14 cellular contexts compared by ENCODE assay signal in genomic region chr11:125513705-125514265, GRCh38. TPM values are rescaled to one million over a fixed set of nuclear protein-coding genes. Genes with fewer than 3 reads are reported as not detected.
A peak's percentile ranks its signal among the peaks of the same experiment; 100 is the strongest.
DNase-seq lines count a peak whose midpoint lies in the region; ATAC-seq, FAIRE-seq and TF ChIP-seq lines count a peak whose summit lies in the region.
"Had no signal": no experiment of that assay in that cellular context is flagged by ENCODE, and none has a peak within 500 bp of the region (broad histone marks: within the 10 kb centered on the region; RNA-seq: fewer than 3 reads in every experiment).

No MANE protein-coding gene starts in this region.

- no peak for ATAC-seq in activated B cell treated with CpG ODN at 0.5 μM for 24 hours (ENCODE audit: low read depth)
- ATAC-seq in GM21360 (IDR thresholded peaks at IDR 0.05; ENCODE audit: unreplicated experiment), result no peak

- H3K36me3 ChIP-seq in BLaER1 treated with 17β-estradiol and CSF1 and Interleukin-3, amounts not matched to agents 10 nM and 100 nM, result no peaks in the 10 kb centered on the region
- no peaks in the 10 kb centered on the region for H3K36me3 ChIP-seq in CD8-positive, alpha-beta memory T cell (ENCODE audit: insufficient read depth, low read length)
- H3K36me3 ChIP-seq in hepatocyte (replicated peaks; ENCODE audit: insufficient read depth, low read depth), result no peaks in the 10 kb centered on the region
- H3K36me3 ChIP-seq: heart left ventricle, right lobe of liver had no signal

- H2AFZ ChIP-seq in hepatocyte, result no peak overlapping the region

- no peaks in the 10 kb centered on the region for H3K79me2 ChIP-seq in hepatocyte

- H3K27me3 Mint-ChIP-seq in CD8-positive, alpha-beta memory T cell, result no peaks in the 10 kb centered on the region
- no peaks in the 10 kb centered on the region for H3K27me3 Mint-ChIP-seq in activated B cell treated with CpG ODN at 0.5 μM for 24 hours

- H3K4me1 ChIP-seq in BLaER1 treated with 17β-estradiol and CSF1 and Interleukin-3, amounts not matched to agents 10 nM and 100 nM, result peaks cover 63 to 89% (median 77%) of the 10 kb centered on the region in 10 experiments
- H3K4me1 ChIP-seq in CD8-positive, alpha-beta memory T cell (ENCODE audit: insufficient read depth, low read length), result peaks cover 32% of the 10 kb centered on the region
- no peaks in the 10 kb centered on the region for H3K4me1 ChIP-seq in hepatocyte (ENCODE audit: insufficient read depth)
- H3K4me1 ChIP-seq: right lobe of liver had no signal

- no peak for FAIRE-seq in H54 (lab: Jason Lieb, UNC)

- intact Hi-C loops in activated B cell treated with CpG ODN at 0.5 μM for 24 hours (cut with micrococcal nuclease) (loop anchor here (1.0 to 10.0 kb wide), 8 partner anchors 17 to 791 kb away; partner anchors contain the start of genes CHEK1, DCPS, EI24 and FEZ1), lower leg skin (cut with DNase I; ENCODE audit: low total_unique reads) (no loop called here)

- H3K9ac ChIP-seq in BLaER1 treated with 17β-estradiol and CSF1 and Interleukin-3, amounts not matched to agents 10 nM and 100 nM, result peak overlapping the region; percentile 67 to 82 (median 77); a peak in 21 of 22 replicates

- peak overlapping the region in 6 of 7 donors; percentile 12 to 62 (median 29) for H3K4me3 Mint-ChIP-seq in CD8-positive, alpha-beta memory T cell
- H3K4me3 Mint-ChIP-seq in activated B cell treated with CpG ODN at 0.5 μM for 24 hours, result peak overlapping the region; percentile 28

- H3K4me1 Mint-ChIP-seq in CD8-positive, alpha-beta memory T cell, result peaks cover 43 to 56% (median 52%) of the 10 kb centered on the region in 3 donors
- peaks cover 45% of the 10 kb centered on the region for H3K4me1 Mint-ChIP-seq in activated B cell treated with CpG ODN at 0.5 μM for 24 hours

- H3K27ac Mint-ChIP-seq in CD8-positive, alpha-beta memory T cell, result peak overlapping the region; percentile 82 to 99 (median 94)
- peak overlapping the region; percentile 92 for H3K27ac Mint-ChIP-seq in activated B cell treated with CpG ODN at 0.5 μM for 24 hours

- H3K9me3 Mint-ChIP-seq in CD8-positive, alpha-beta memory T cell, result peaks cover 0 to 4% (median 0%) of the 10 kb centered on the region in 5 donors
- no peaks in the 10 kb centered on the region for H3K9me3 Mint-ChIP-seq in activated B cell treated with CpG ODN at 0.5 μM for 24 hours

- CTCF ChIA-PET in CD8-positive, alpha-beta memory T cell (lab: Charles Lee), result interaction anchor here (0.7 kb wide), 1 partner anchor 18 kb away, joined by 3 read pairs; no protein-coding TSS in a partner anchor
- CTCF ChIA-PET in activated B cell treated with CpG ODN at 0.5 μM for 24 hours (lab: Charles Lee), result interaction anchor here (1.0 to 1.4 kb wide), 2 partner anchors 56 to 63 kb away, joined by 3 read pairs; no protein-coding TSS in a partner anchor

- H3K9me3 ChIP-seq in BLaER1 treated with 17β-estradiol and CSF1 and Interleukin-3, amounts not matched to agents 10 nM and 100 nM (replicated peaks in 1 of 11), result peaks cover 0 to 57% (median 25%) of the 10 kb centered on the region in 11 experiments; a peak in 20 of 22 replicates
- H3K9me3 ChIP-seq in CD8-positive, alpha-beta memory T cell (ENCODE audit: low read length), result no peaks in the 10 kb centered on the region
- H3K9me3 ChIP-seq in hepatocyte (ENCODE audit: low read depth), result no peaks in the 10 kb centered on the region
- H3K9me3 ChIP-seq: heart left ventricle, right lobe of liver had no signal

- no peaks in the 10 kb centered on the region for H3K9me2 ChIP-seq in hepatocyte (replicated peaks; ENCODE audit: insufficient read depth)

- TF ChIP-seq CTCF in activated B cell treated with CpG ODN at 0.5 μM for 24 hours (IDR thresholded peaks at IDR 0.05) (no peak), hepatocyte (IDR thresholded peaks at IDR 0.05; ENCODE audit: poor library complexity) (no peak), lower leg skin (IDR thresholded peaks at IDR 0.05) (no peak)

- 80% methylated on average over 3 of the region's 3 CpGs for WGBS in hepatocyte (ENCODE audit: low lambda C conversion rate, missing lambda C conversion rate)
- 53 to 69% methylated on average over 3 of the region's 3 CpGs for WGBS in lower leg skin, 2 donors

- H4K20me1 ChIP-seq in BLaER1 treated with 17β-estradiol and CSF1 and Interleukin-3, amounts not matched to agents 10 nM and 100 nM, result no peaks in the 10 kb centered on the region
- H4K20me1 ChIP-seq in hepatocyte (ENCODE audit: insufficient read depth, poor library complexity, severe bottlenecking), result no peaks in the 10 kb centered on the region

- H3K27ac ChIP-seq in BLaER1 treated with 17β-estradiol and CSF1 and Interleukin-3, amounts not matched to agents 10 nM and 100 nM, result peak overlapping the region; percentile 84 to 98 (median 96)
- H3K27ac ChIP-seq in CD8-positive, alpha-beta memory T cell (ENCODE audit: low read depth, low read length), result peak overlapping the region; percentile 17
- H3K27ac ChIP-seq in hepatocyte, result peak overlapping the region; percentile 42
- H3K27ac ChIP-seq: heart left ventricle, right lobe of liver had no signal

- no peaks in the 10 kb centered on the region for H3K36me3 Mint-ChIP-seq in CD8-positive, alpha-beta memory T cell
- H3K36me3 Mint-ChIP-seq in activated B cell treated with CpG ODN at 0.5 μM for 24 hours (ENCODE audit: low read depth), result no peaks in the 10 kb centered on the region

- no peak for TF ChIP-seq POLR2A in lower leg skin (IDR thresholded peaks at IDR 0.05)
- TF ChIP-seq POLR2A in H54 (IDR thresholded peaks at IDR 0.05; ENCODE audit: low read depth, low read length), result no peak

- no peaks in the 10 kb centered on the region for H3K27me3 ChIP-seq in BLaER1 treated with 17β-estradiol and CSF1 and Interleukin-3, amounts not matched to agents 10 nM and 100 nM
- H3K27me3 ChIP-seq in CD8-positive, alpha-beta memory T cell (ENCODE audit: insufficient read depth, low read length, poor library complexity, severe bottlenecking), result no peaks in the 10 kb centered on the region
- H3K27me3 ChIP-seq in hepatocyte, result no peaks in the 10 kb centered on the region
- H3K27me3 ChIP-seq: heart left ventricle, right lobe of liver had no signal

- DNase-seq in CD8-positive, alpha-beta memory T cell, result no peak
- DNase-seq in activated B cell treated with CpG ODN at 0.5 μM for 24 hours, result no peak
- DNase-seq in hepatocyte (ENCODE audit: low spot score), result no peak
- DNase-seq in lower leg skin (ENCODE audit: low spot score in 2 of 2), result no peak
- DNase-seq in H54 (ENCODE audit: insufficient read length, low spot score), result no peak
- DNase-seq in iPS-NIHi11 (ENCODE audit: low spot score), result no peak
- DNase-seq: activated CD4-positive, CD25-positive, alpha-beta regulatory T cell treated with anti-CD3 and anti-CD28 coated beads, Interleukin-2, amount 50 U/mL, for 72 hours; activated gamma-delta T cell; erythroblast; GOT3; right lobe of liver had no signal

- POLR2A ChIA-PET in CD8-positive, alpha-beta memory T cell (lab: Charles Lee), result interaction anchor here (0.9 kb wide), 1 partner anchor 56 kb away, joined by 4 read pairs; the partner anchor contains the start of gene EI24
- POLR2A ChIA-PET in activated B cell treated with CpG ODN at 0.5 μM for 24 hours (lab: Charles Lee), result interaction anchor here (0.5 to 2.5 kb wide), 7 partner anchors 11 to 441 kb away, joined by 3 to 38 read pairs (median 5); partner anchors contain the start of genes FEZ1, HYLS1 and STT3A

- peak overlapping the region in 1 of 10 experiments; percentile 29; a peak in 3 of 20 replicates for H3K4me3 ChIP-seq in BLaER1 treated with 17β-estradiol and CSF1 and Interleukin-3, amounts not matched to agents 10 nM and 100 nM
- H3K4me3 ChIP-seq in CD8-positive, alpha-beta memory T cell (ENCODE audit: low read length), result peak overlapping the region; percentile 2
- H3K4me3 ChIP-seq in hepatocyte (no peak overlapping the region), lower leg skin (ENCODE audit: low read depth, poor library complexity, severe bottlenecking) (no peak overlapping the region)
- H3K4me3 ChIP-seq: heart left ventricle, right lobe of liver had no signal

- H3K4me2 ChIP-seq in BLaER1 treated with 17β-estradiol and CSF1 and Interleukin-3, amounts not matched to agents 10 nM and 100 nM, result peak overlapping the region; percentile 58 to 82 (median 74)
- H3K4me2 ChIP-seq in hepatocyte, result no peak overlapping the region

RNA-seq across cellular contexts. Expression of gene FEZ1, which starts 17.7 kb away (rescaled TPM):
- total RNA-seq in CD8-positive, alpha-beta memory T cell, result 1 to 10 TPM; 2.4 to 2.7 TPM
- 14.6 TPM for polyA plus RNA-seq in CD8-positive, alpha-beta memory T cell
- total RNA-seq in activated B cell treated with CpG ODN at 0.5 μM for 24 hours (8.4 and 9.4 TPM in 2 replicates), hepatocyte (11.0 and 13.2 TPM in 2 replicates), lower leg skin (10 to 100 TPM in 1 of 4 donors, 1 to 10 TPM in 3; 3.9 to 13.3 (median 5.7) TPM)
- 12.1 and 18.5 TPM in 2 replicates for polyA plus RNA-seq in hepatocyte

RNA-seq across cellular contexts. Expression of gene EI24, which starts 55.5 kb away (rescaled TPM):
- 10 to 100 TPM; 62.7 to 65.7 TPM for total RNA-seq in CD8-positive, alpha-beta memory T cell
- 71.7 TPM for polyA plus RNA-seq in CD8-positive, alpha-beta memory T cell
- total RNA-seq in activated B cell treated with CpG ODN at 0.5 μM for 24 hours (34.3 and 34.5 TPM in 2 replicates), hepatocyte (76.2 and 95.0 TPM in 2 replicates), lower leg skin (10 to 100 TPM; 66.4 to 99.5 (median 90.6) TPM)
- 103 and 130 TPM in 2 replicates for polyA plus RNA-seq in hepatocyte

Comparison
In these comparisons a context has a peak if more than half of its experiments do, and no peak if none do; other contexts are left out.
1. H3K27ac ChIP-seq: peak in every context shown above with its lines; median percentile 96 in BLaER1 treated with 17β-estradiol and CSF1 and Interleukin-3, amounts not matched to agents 10 nM and 100 nM; 42 in hepatocyte; 17 in CD8-positive, alpha-beta memory T cell.